Comparison of ENCODE assay signal across 25 cellular contexts in genomic region chr12:67833602-67834001, GRCh38.
"Had no signal": no experiment of that assay in that cellular context is flagged by ENCODE, and none has a peak within 500 bp of the region (broad histone marks: within the 10 kb centered on the region; RNA-seq: fewer than 3 reads in every experiment).

No MANE protein-coding gene starts in this region.

- FAIRE-seq: colon, endothelial cell of umbilical vein, frontal cortex, kidney had no signal

- H3K27ac ChIP-seq: coronary artery, dorsolateral prefrontal cortex, esophagus muscularis mucosa, foreskin keratinocyte, gastroesophageal sphincter, heart left ventricle, hepatocyte, left ventricle myocardium inferior, lower lobe of right lung had no signal

- H3K9me3 ChIP-seq: esophagus muscularis mucosa, lower lobe of right lung, mucosa of descending colon had no signal

- H3K4me1 ChIP-seq: foreskin keratinocyte, lower lobe of right lung had no signal

- H3K36me3 ChIP-seq: esophagus muscularis mucosa, gastroesophageal sphincter, heart left ventricle, left ventricle myocardium inferior, lower lobe of right lung had no signal

- DNase-seq: dermis blood vessel endothelial cell; dorsolateral prefrontal cortex; effector CD4-positive, alpha-beta T cell; effector memory CD4-positive, alpha-beta T cell; foreskin keratinocyte; heart left ventricle; hypothalamus; immature natural killer cell; islet precursor cell; kidney; kidney glomerular epithelial cell; left colon; left ventricle myocardium inferior; lower lobe of right lung; mesenchymal stem cell; mucosa of descending colon; naive B cell had no signal

- H3K4me3 ChIP-seq: coronary artery, dorsolateral prefrontal cortex, esophagus muscularis mucosa, gastroesophageal sphincter, heart left ventricle, hepatocyte, left ventricle myocardium inferior, lower lobe of right lung, mucosa of descending colon had no signal

- H3K27me3 ChIP-seq: dorsolateral prefrontal cortex, esophagus muscularis mucosa, foreskin keratinocyte, gastroesophageal sphincter, heart left ventricle, hepatocyte had no signal

- ATAC-seq: foreskin keratinocyte, gastroesophageal sphincter, heart left ventricle, left colon, left lobe of liver, lower lobe of right lung, mucosa of descending colon had no signal
